Comparison of ENCODE assay signal across 8 cellular contexts in the genomic region with DNA sequence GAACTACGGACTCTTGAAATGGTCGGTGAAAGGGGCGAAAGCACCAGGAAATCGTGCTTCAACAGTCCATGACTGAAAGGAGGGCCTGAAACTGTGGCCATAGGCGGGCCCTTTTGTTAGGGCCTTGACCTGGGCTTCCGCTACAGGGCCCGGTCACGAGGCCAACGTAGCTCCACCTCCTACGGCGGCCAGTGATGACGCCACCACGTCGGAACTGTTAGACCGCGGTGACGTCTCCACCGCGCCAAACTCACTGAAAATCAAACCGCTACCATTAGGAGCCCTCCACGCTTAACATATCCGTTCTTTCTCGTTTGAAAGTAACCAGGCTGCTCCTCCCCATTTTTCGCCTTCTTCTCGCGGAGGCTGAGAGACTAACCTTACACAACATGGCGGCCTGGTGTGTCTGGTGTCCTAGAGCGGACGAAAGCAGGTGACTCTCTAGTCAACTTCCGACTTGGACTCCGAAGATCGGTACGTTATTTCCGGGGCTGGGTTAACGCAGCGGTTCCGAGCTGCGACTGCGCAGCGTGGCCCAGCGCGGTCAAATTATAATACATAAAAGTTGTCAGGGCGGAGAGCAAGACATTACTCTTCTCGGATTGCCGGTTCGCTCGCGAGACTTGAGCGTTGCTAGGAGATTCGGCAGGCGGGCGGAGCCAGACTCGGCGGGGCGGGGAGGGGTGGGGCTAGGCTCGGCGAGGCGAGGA. TPM values are rescaled to one million over a fixed set of nuclear protein-coding genes. Genes with fewer than 3 reads are reported as not detected.
DNase-seq lines count a peak whose midpoint lies in the region; ATAC-seq, FAIRE-seq and TF ChIP-seq lines count a peak whose summit lies in the region.

No MANE protein-coding gene starts in this region.

- H3K9me3 ChIP-seq in A549, result no peaks in the 10 kb centered on the region
- no peaks in the 10 kb centered on the region for H3K9me3 ChIP-seq in iPS DF 6.9 (ENCODE audit: control insufficient read depth, insufficient read depth, low read length)
- no peaks in the 10 kb centered on the region for H3K9me3 ChIP-seq in sigmoid colon

- DNase-seq in A549 (ENCODE audit: low read depth in 1 of 2, low spot score in 1 of 2), result peak; percentile 86 to 99
- peak; percentile 99 for DNase-seq in NCI-H2107 (lab: John Stamatoyannopoulos, UW)
- peak; percentile 99 for DNase-seq in brain microvascular endothelial cell
- peak; percentile 91 for DNase-seq in iPS DF 6.9 (ENCODE audit: low read depth, low spot score)
- peak; percentile 99 for DNase-seq in sigmoid colon

- peaks cover 37% of the 10 kb centered on the region for H3K4me1 ChIP-seq in A549
- no peaks in the 10 kb centered on the region for H3K4me1 ChIP-seq in iPS DF 6.9 (ENCODE audit: control insufficient read depth, insufficient read depth, low read length)
- H3K4me1 ChIP-seq in sigmoid colon, result peaks cover 0 to 44% (median 26%) of the 10 kb centered on the region in 4 donors

- TF ChIP-seq RAD21 in A549 (conservative IDR thresholded peaks at IDR 0.05 in 1 of 2, IDR thresholded peaks at IDR 0.05 in 1 of 2), result no peak

- H3K27me3 ChIP-seq in brain microvascular endothelial cell (replicated peaks) (no peaks in the 10 kb centered on the region), iPS DF 6.9 (ENCODE audit: control insufficient read depth, insufficient read depth, low read length) (no peaks in the 10 kb centered on the region), sigmoid colon (no peaks in the 10 kb centered on the region)

- H3K4me3 ChIP-seq in A549, result peak overlapping the region; percentile 90
- H3K4me3 ChIP-seq in brain microvascular endothelial cell (ENCODE audit: low read depth, low read length), result peak overlapping the region; percentile 88
- H3K4me3 ChIP-seq in iPS DF 6.9 (ENCODE audit: low read length), result peak overlapping the region; percentile 80; the same call in 1 of the 2 replicates
- peak overlapping the region; percentile 72 to 96 (median 90) for H3K4me3 ChIP-seq in sigmoid colon

- POLR2A ChIA-PET in A549 (lab: Yijun Ruan, JAX), result interaction anchor here (0.5 to 4.5 kb wide), 29 partner anchors 10 to 1208 kb away, joined by 3 to 75 read pairs (median 4); a partner anchor contains a TSS

- no peak for TF ChIP-seq EP300 in A549 (IDR thresholded peaks at IDR 0.05)
- peak in 3 of 4 donors; percentile 23 to 54 (median 51) for TF ChIP-seq EP300 in sigmoid colon (IDR thresholded peaks at IDR 0.05)

- intact Hi-C loops in sigmoid colon (cut with DNase I), result loop anchor here (2.0 to 10.0 kb wide), 4 partner anchors 23 to 1565 kb away; a partner anchor contains a TSS

- 2% methylated on average over 42 of the region's 58 CpGs for WGBS in A549 (ENCODE audit: missing lambda C conversion rate)
- no CpG with 5 or more reads among the region's 58 CpGs for WGBS in iPS DF 6.9 (ENCODE audit: insufficient coverage, insufficient read length)
- WGBS in sigmoid colon, 2 donors, result 0% methylated on average over 58 of the region's 58 CpGs

- TF ChIP-seq POLR2A in A549 (IDR thresholded peaks at IDR 0.05; ENCODE audit: low read length) (peak; percentile 84), sigmoid colon (IDR thresholded peaks at IDR 0.05) (peak; percentile 95)

- no peaks in the 10 kb centered on the region for H3K36me3 ChIP-seq in brain microvascular endothelial cell (replicated peaks)
- H3K36me3 ChIP-seq in iPS DF 6.9 (ENCODE audit: control insufficient read depth, insufficient read depth, low read length), result no peaks in the 10 kb centered on the region
- H3K36me3 ChIP-seq in sigmoid colon, result no peaks in the 10 kb centered on the region

- peak; percentile 88 to 92 for ATAC-seq in A549
- peak; percentile 67 for ATAC-seq in GM18858 (IDR thresholded peaks at IDR 0.05; ENCODE audit: unreplicated experiment)
- ATAC-seq in HG03064 (IDR thresholded peaks at IDR 0.05; ENCODE audit: low read depth, unreplicated experiment), result peak; percentile 78

- no peak for TF ChIP-seq CTCF in A549 (IDR thresholded peaks at IDR 0.05)
- TF ChIP-seq CTCF in brain microvascular endothelial cell (IDR thresholded peaks at IDR 0.05; ENCODE audit: low read depth, low read length, missing control alignments), result no peak
- TF ChIP-seq CTCF in sigmoid colon (IDR thresholded peaks at IDR 0.05), result no peak

- FAIRE-seq in A549 (lab: Jason Lieb, UNC), result no peak
- FAIRE-seq in TTC549 (lab: Jason Lieb, UNC), result peak; percentile 94

- H3K27ac ChIP-seq in A549 (peak overlapping the region; percentile 95 to 98), brain microvascular endothelial cell (peak overlapping the region; percentile 99), iPS DF 6.9 (ENCODE audit: low read length) (no peak overlapping the region), sigmoid colon (peak overlapping the region; percentile 93 to 99 (median 94))

- CTCF ChIA-PET in A549 (lab: Yijun Ruan, JAX), result interaction anchor here (0.6 to 2.7 kb wide), 24 partner anchors 10 to 741 kb away, joined by 3 to 27 read pairs (median 4); a partner anchor contains a TSS

- H3K4me2 ChIP-seq in A549, result peak overlapping the region; percentile 89

- in situ Hi-C loops in brain microvascular endothelial cell (cut with HindIII; ENCODE audit: low pct_ligation_motif_present, low sequenced_read_pairs), result no loop called here

TF ChIP-seq in A549, 52 proteins besides CTCF, POLR2A, EP300 and RAD21 (continues in another document):
- no peak for TF ChIP-seq ZC3H11A (IDR thresholded peaks at IDR 0.05)
- TF ChIP-seq, protein P1, sequence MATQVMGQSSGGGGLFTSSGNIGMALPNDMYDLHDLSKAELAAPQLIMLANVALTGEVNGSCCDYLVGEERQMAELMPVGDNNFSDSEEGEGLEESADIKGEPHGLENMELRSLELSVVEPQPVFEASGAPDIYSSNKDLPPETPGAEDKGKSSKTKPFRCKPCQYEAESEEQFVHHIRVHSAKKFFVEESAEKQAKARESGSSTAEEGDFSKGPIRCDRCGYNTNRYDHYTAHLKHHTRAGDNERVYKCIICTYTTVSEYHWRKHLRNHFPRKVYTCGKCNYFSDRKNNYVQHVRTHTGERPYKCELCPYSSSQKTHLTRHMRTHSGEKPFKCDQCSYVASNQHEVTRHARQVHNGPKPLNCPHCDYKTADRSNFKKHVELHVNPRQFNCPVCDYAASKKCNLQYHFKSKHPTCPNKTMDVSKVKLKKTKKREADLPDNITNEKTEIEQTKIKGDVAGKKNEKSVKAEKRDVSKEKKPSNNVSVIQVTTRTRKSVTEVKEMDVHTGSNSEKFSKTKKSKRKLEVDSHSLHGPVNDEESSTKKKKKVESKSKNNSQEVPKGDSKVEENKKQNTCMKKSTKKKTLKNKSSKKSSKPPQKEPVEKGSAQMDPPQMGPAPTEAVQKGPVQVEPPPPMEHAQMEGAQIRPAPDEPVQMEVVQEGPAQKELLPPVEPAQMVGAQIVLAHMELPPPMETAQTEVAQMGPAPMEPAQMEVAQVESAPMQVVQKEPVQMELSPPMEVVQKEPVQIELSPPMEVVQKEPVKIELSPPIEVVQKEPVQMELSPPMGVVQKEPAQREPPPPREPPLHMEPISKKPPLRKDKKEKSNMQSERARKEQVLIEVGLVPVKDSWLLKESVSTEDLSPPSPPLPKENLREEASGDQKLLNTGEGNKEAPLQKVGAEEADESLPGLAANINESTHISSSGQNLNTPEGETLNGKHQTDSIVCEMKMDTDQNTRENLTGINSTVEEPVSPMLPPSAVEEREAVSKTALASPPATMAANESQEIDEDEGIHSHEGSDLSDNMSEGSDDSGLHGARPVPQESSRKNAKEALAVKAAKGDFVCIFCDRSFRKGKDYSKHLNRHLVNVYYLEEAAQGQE (IDR thresholded peaks at IDR 0.05), result peak; percentile 61; the same call in 1 of the 2 replicates
- TF ChIP-seq, protein P2, sequence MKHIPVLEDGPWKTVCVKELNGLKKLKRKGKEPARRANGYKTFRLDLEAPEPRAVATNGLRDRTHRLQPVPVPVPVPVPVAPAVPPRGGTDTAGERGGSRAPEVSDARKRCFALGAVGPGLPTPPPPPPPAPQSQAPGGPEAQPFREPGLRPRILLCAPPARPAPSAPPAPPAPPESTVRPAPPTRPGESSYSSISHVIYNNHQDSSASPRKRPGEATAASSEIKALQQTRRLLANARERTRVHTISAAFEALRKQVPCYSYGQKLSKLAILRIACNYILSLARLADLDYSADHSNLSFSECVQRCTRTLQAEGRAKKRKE (CRISPR knock-in tag; IDR thresholded peaks at IDR 0.05; ENCODE audit: low read depth), result no peak
- TF ChIP-seq PHF8 (IDR thresholded peaks at IDR 0.05; ENCODE audit: borderline replicate concordance, low read depth), result peak; percentile 96
- TF ChIP-seq, protein P3, sequence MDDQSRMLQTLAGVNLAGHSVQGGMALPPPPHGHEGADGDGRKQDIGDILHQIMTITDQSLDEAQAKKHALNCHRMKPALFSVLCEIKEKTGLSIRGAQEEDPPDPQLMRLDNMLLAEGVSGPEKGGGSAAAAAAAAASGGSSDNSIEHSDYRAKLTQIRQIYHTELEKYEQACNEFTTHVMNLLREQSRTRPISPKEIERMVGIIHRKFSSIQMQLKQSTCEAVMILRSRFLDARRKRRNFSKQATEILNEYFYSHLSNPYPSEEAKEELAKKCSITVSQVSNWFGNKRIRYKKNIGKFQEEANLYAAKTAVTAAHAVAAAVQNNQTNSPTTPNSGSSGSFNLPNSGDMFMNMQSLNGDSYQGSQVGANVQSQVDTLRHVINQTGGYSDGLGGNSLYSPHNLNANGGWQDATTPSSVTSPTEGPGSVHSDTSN (IDR thresholded peaks at IDR 0.05), result peak; percentile 46; the same call in 1 of the 2 replicates
- TF ChIP-seq BHLHE40 (IDR thresholded peaks at IDR 0.05; ENCODE audit: low read depth, low read length), result no peak

RNA-seq across cellular contexts. Expression of a gene that starts 0.4 kb away (rescaled TPM):
- polyA plus RNA-seq in A549 (2011; rRNA removed) (95.8 and 151 TPM in 2 replicates), A549 (2017; fragmentation: RNase III; extraction: RNeasy Plus Mini Kit Qiagen cat#74134 plus additional on column Dnase treatment) (249 to 297 TPM (median 253 TPM) in 3 replicates), sigmoid colon (10 to 100 TPM; 75.7 to 87.1 (median 77.2) TPM)
- 77.3 and 102 TPM in 2 replicates for polyA plus RNA-seq in A549 (2012; cell fraction: cytosol; rRNA removed)
- 37.0 and 63.1 TPM in 2 replicates for polyA plus RNA-seq in A549 (2012; cell fraction: nucleus; rRNA removed)
- 7.4 and 9.1 TPM in 2 replicates for polyA minus RNA-seq in A549 (2011; rRNA and poly(A)+ RNA removed)
- total RNA-seq in sigmoid colon, result 100 to 1,000 TPM in 1 of 4 donors, 10 to 100 TPM in 3; 41.3 to 107 (median 85.7) TPM

RNA-seq across cellular contexts. Expression of a gene that starts 23.9 kb away (rescaled TPM):
- polyA plus RNA-seq in A549 (2011; rRNA removed) (40.9 and 45.1 TPM in 2 replicates), A549 (2017; fragmentation: RNase III; extraction: RNeasy Plus Mini Kit Qiagen cat#74134 plus additional on column Dnase treatment) (18.9 to 20.0 TPM (median 19.5 TPM) in 3 replicates), sigmoid colon (10 to 100 TPM; 25.2 to 28.9 (median 28.7) TPM)
- polyA plus RNA-seq in A549 (2012; cell fraction: cytosol; rRNA removed), result 17.4 and 18.6 TPM in 2 replicates
- polyA plus RNA-seq in A549 (2012; cell fraction: nucleus; rRNA removed), result 7.7 and 14.1 TPM in 2 replicates
- 12.7 and 14.2 TPM in 2 replicates for polyA minus RNA-seq in A549 (2011; rRNA and poly(A)+ RNA removed)
- total RNA-seq in sigmoid colon, result 10 to 100 TPM; 17.5 to 36.0 (median 24.3) TPM
